1 cellular context compared by ENCODE assay signal in the genomic region with DNA sequence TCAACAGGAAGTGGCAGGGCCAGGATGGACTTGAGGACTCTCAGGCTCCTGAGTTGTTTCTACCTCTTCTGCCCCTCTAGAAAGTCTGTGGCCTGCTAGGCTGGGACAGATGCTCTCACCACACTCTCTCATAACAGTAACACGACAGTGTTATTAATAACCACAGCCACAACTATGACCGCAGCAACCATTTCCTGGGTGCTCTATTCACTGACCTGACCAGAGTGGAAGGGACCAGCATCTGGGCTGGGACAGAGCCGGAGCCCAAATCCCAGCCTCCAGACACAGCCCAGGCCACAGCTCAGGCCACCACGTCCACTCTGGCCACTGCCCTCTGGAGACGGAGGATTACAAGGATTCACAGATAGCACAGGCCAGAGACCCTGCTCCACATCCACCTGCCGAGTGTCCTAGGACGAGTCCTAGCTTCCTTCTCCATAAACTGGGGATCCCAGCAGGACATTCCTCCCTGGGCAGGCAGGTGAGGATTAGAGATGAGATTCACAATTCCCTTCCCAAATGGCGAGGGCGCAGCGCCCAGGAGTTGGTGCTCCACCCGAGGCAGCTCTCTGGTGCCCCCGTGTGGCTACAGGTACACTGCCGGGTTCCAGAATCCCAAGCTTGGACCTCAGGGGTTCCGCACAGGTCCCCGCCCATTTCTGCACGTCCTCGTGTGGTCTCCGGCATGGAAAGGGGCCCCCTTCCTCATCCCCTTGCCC.
TF ChIP-seq lines count a peak whose summit lies in the region.

No MANE protein-coding gene starts in this region.

TF ChIP-seq in endothelial cell of umbilical vein, 7 proteins besides CTCF, POLR2A, EP300 and RAD21:
- TF ChIP-seq POLR2AphosphoS5 (IDR thresholded peaks at IDR 0.05; ENCODE audit: insufficient read depth, low read depth, low read length) (no peak), MAX (IDR thresholded peaks at IDR 0.05; ENCODE audit: insufficient read depth, insufficient read length) (no peak), GATA2 (IDR thresholded peaks at IDR 0.05; ENCODE audit: insufficient read depth, insufficient read length, low read depth, low read length) (no peak), FOS (IDR thresholded peaks at IDR 0.05; ENCODE audit: borderline replicate concordance, insufficient read depth, low read length) (no peak), EZH2 (IDR thresholded peaks at IDR 0.05; ENCODE audit: borderline replicate concordance, low read depth, low read length, severe bottlenecking) (no peak), JUN (IDR thresholded peaks at IDR 0.05; ENCODE audit: borderline replicate concordance, insufficient read depth, insufficient read length, low read depth) (no peak), MYC (IDR thresholded peaks at IDR 0.05; ENCODE audit: low read depth, low read length) (no peak)
